1 cellular context compared by ENCODE assay signal in genomic region chr11:60872952-60873524, GRCh38.
TF ChIP-seq lines count a peak whose summit lies in the region.

No MANE protein-coding gene starts in this region.

TF ChIP-seq in K562, 482 proteins besides CTCF, POLR2A, EP300 and RAD21:
- peak; percentile 36 for TF ChIP-seq ZNF316 (IDR thresholded peaks at IDR 0.05)
- TF ChIP-seq ZNF23 (CRISPR knock-in tag; IDR thresholded peaks at IDR 0.05), result no peak
- TF ChIP-seq POLR2G (IDR thresholded peaks at IDR 0.05; ENCODE audit: low read depth, low read length), result 0 out of 2 replicates have a peak, but pooled peaks have one; percentile 14
- TF ChIP-seq JUND (IDR thresholded peaks at IDR 0.05; ENCODE audit: borderline replicate concordance, low read depth, low read length), result peak; percentile 50; the same call in 1 of the 2 replicates
- no peak for TF ChIP-seq JUND (tag; IDR thresholded peaks at IDR 0.05; ENCODE audit: borderline replicate concordance, low read depth, low read length)
- 0 out of 2 replicates have a peak, but pooled peaks have one; percentile 21 for TF ChIP-seq FOSL1 (tag; conservative IDR thresholded peaks at IDR 0.05)
- no peak for TF ChIP-seq ZNF324 (CRISPR knock-in tag; IDR thresholded peaks at IDR 0.05)
- peak; percentile 59; the same call in 1 of the 2 replicates for TF ChIP-seq ATF3 (IDR thresholded peaks at IDR 0.05)
- TF ChIP-seq ATF3 (CRISPR knock-in tag; conservative IDR thresholded peaks at IDR 0.05), result no peak
- peak; percentile 74 for TF ChIP-seq PRDM10 (IDR thresholded peaks at IDR 0.05; ENCODE audit: partially characterized antibody)
